Comparison of ENCODE assay signal across 7 cellular contexts in genomic region chr1:1324084-1324523, GRCh38. TPM values are rescaled to one million over a fixed set of nuclear protein-coding genes. Genes with fewer than 3 reads are reported as not detected.
DNase-seq lines count a peak whose midpoint lies in the region; ATAC-seq and TF ChIP-seq lines count a peak whose summit lies in the region.

No MANE protein-coding gene starts in this region.

- H3K27me3 ChIP-seq in right lobe of liver: no peaks in the 10 kb centered on the region
- no peaks in the 10 kb centered on the region for H3K27me3 ChIP-seq in uterus

- H3K4me3 ChIP-seq in right lobe of liver (peak overlapping the region; percentile 99 to 100 (median 100)), uterus (peak overlapping the region; percentile 83 to 98)

- no peak overlapping the region for H3K27ac Mint-ChIP-seq in activated T-helper 2 cell treated with anti-CD3 and anti-CD28 coated beads, Interferon-gamma antibody, Interleukin-2, Interleukin-4, amounts not matched to agents 10 μg/mL and 5 μg/mL and 100 μg/mL, durations not matched to agents 14 hours and 24 hours and 36 hours

- WGBS in right lobe of liver (ENCODE audit: insufficient coverage, low coverage, low lambda C conversion rate, missing lambda C conversion rate): no CpG with 5 or more reads among the region's 41 CpGs

- peak overlapping the region; percentile 90 for H3K4me3 Mint-ChIP-seq in activated T-helper 2 cell treated with anti-CD3 and anti-CD28 coated beads, Interferon-gamma antibody, Interleukin-2, Interleukin-4, amounts not matched to agents 10 μg/mL and 5 μg/mL and 100 μg/mL, durations not matched to agents 14 hours and 24 hours and 36 hours (ENCODE audit: low read depth)

- H3K4me1 Mint-ChIP-seq in activated T-helper 2 cell treated with anti-CD3 and anti-CD28 coated beads, Interferon-gamma antibody, Interleukin-2, Interleukin-4, amounts not matched to agents 10 μg/mL and 5 μg/mL and 100 μg/mL, durations not matched to agents 14 hours and 24 hours and 36 hours (ENCODE audit: low read depth): peaks cover 18% of the 10 kb centered on the region

- H3K36me3 ChIP-seq in right lobe of liver (peaks cover 0 to 17% (median 6%) of the 10 kb centered on the region in 4 donors), uterus (no peaks in the 10 kb centered on the region)

- no peak for DNase-seq in activated T-helper 2 cell treated with anti-CD3 and anti-CD28 coated beads, Interferon-gamma antibody, Interleukin-2, Interleukin-4, amounts not matched to agents 10 μg/mL and 5 μg/mL and 100 μg/mL, durations not matched to agents 14 hours and 24 hours and 36 hours (ENCODE audit: low spot score)
- DNase-seq in right lobe of liver (no peak), uterus (no peak), posterior vena cava (ENCODE audit: low spot score) (no peak), medulla oblongata (ENCODE audit: extremely low spot score) (no peak)

- peak; percentile 27 for ATAC-seq in GM19035 (IDR thresholded peaks at IDR 0.05; ENCODE audit: unreplicated experiment)
- peak; percentile 20 for ATAC-seq in HG02970 (IDR thresholded peaks at IDR 0.05; ENCODE audit: low FRiP score, unreplicated experiment)
- no peak for ATAC-seq in right lobe of liver

- H3K9me3 Mint-ChIP-seq in activated T-helper 2 cell treated with anti-CD3 and anti-CD28 coated beads, Interferon-gamma antibody, Interleukin-2, Interleukin-4, amounts not matched to agents 10 μg/mL and 5 μg/mL and 100 μg/mL, durations not matched to agents 14 hours and 24 hours and 36 hours: no peaks in the 10 kb centered on the region

- H3K27ac ChIP-seq in right lobe of liver (peak overlapping the region; percentile 47 to 82 (median 71)), uterus (peak overlapping the region; percentile 89 to 91)

- no peak for TF ChIP-seq CTCF in right lobe of liver (IDR thresholded peaks at IDR 0.05)
- TF ChIP-seq CTCF in uterus (IDR thresholded peaks at IDR 0.05): no peak

- no peaks in the 10 kb centered on the region for H3K27me3 Mint-ChIP-seq in activated T-helper 2 cell treated with anti-CD3 and anti-CD28 coated beads, Interferon-gamma antibody, Interleukin-2, Interleukin-4, amounts not matched to agents 10 μg/mL and 5 μg/mL and 100 μg/mL, durations not matched to agents 14 hours and 24 hours and 36 hours (ENCODE audit: low read depth)

- intact Hi-C loops in activated T-helper 2 cell treated with anti-CD3 and anti-CD28 coated beads, Interferon-gamma antibody, Interleukin-2, Interleukin-4, amounts not matched to agents 10 μg/mL and 5 μg/mL and 100 μg/mL, durations not matched to agents 14 hours and 24 hours and 36 hours (cut with micrococcal nuclease): loop anchor here (1.0 kb wide), 1 partner anchor 16 kb away; the partner anchor contains the start of gene PUSL1
- intact Hi-C loops in right lobe of liver (cut with DNase I): no loop called here
- intact Hi-C loops in uterus (cut with DNase I; ENCODE audit: low total_unique reads): no loop called here
- intact Hi-C loops in posterior vena cava (cut with DNase I): no loop called here

- peaks cover 24% of the 10 kb centered on the region for H3K36me3 Mint-ChIP-seq in activated T-helper 2 cell treated with anti-CD3 and anti-CD28 coated beads, Interferon-gamma antibody, Interleukin-2, Interleukin-4, amounts not matched to agents 10 μg/mL and 5 μg/mL and 100 μg/mL, durations not matched to agents 14 hours and 24 hours and 36 hours (ENCODE audit: low read depth)

- TF ChIP-seq POLR2A in right lobe of liver (IDR thresholded peaks at IDR 0.05) (no peak), uterus (IDR thresholded peaks at IDR 0.05) (no peak)

- no peaks in the 10 kb centered on the region for H3K9me3 ChIP-seq in right lobe of liver
- H3K9me3 ChIP-seq in uterus: no peaks in the 10 kb centered on the region

- H3K4me1 ChIP-seq in right lobe of liver (peaks cover 0 to 24% (median 0%) of the 10 kb centered on the region in 4 donors), uterus (peaks cover 11 to 60% of the 10 kb centered on the region in 2 donors)

RNA-seq across cellular contexts. Expression of gene INTS11, which starts 0.4 kb away (rescaled TPM):
- total RNA-seq in activated T-helper 2 cell treated with anti-CD3 and anti-CD28 coated beads, Interferon-gamma antibody, Interleukin-2, Interleukin-4, amounts not matched to agents 10 μg/mL and 5 μg/mL and 100 μg/mL, durations not matched to agents 14 hours and 24 hours and 36 hours: 127 and 138 TPM in 2 replicates
- 10 to 100 TPM; 35.1 to 52.4 (median 43.5) TPM for total RNA-seq in right lobe of liver
- total RNA-seq in uterus: 100 to 1,000 TPM in 2 of 4 donors, 10 to 100 TPM in 2; 45.6 to 277 (median 130) TPM
- total RNA-seq in posterior vena cava: 10 to 100 TPM; 61.8 to 65.6 TPM

RNA-seq across cellular contexts. Expression of gene CPTP, which starts 0.5 kb away (rescaled TPM):
- 12.1 and 13.1 TPM in 2 replicates for total RNA-seq in activated T-helper 2 cell treated with anti-CD3 and anti-CD28 coated beads, Interferon-gamma antibody, Interleukin-2, Interleukin-4, amounts not matched to agents 10 μg/mL and 5 μg/mL and 100 μg/mL, durations not matched to agents 14 hours and 24 hours and 36 hours
- total RNA-seq in right lobe of liver: 10 to 100 TPM; 26.9 to 57.7 (median 33.1) TPM
- total RNA-seq in uterus: 10 to 100 TPM in 2 of 4 donors, 1 to 10 TPM in 2; 3.5 to 23.9 (median 16.4) TPM
- total RNA-seq in posterior vena cava: 10 to 100 TPM; 11.6 to 14.1 TPM

RNA-seq across cellular contexts. Expression of gene TAS1R3, which starts 7.0 kb away (rescaled TPM):
- 0.32 and 0.44 TPM in 2 replicates for total RNA-seq in activated T-helper 2 cell treated with anti-CD3 and anti-CD28 coated beads, Interferon-gamma antibody, Interleukin-2, Interleukin-4, amounts not matched to agents 10 μg/mL and 5 μg/mL and 100 μg/mL, durations not matched to agents 14 hours and 24 hours and 36 hours
- total RNA-seq in right lobe of liver (1 to 10 TPM in 2 of 6 experiments, under 1 TPM in 4; 0.10 to 2.7 (median 0.33) TPM), uterus (under 1 TPM in 2 of 4 donors, not detected in 2; 0.14 to 0.34 TPM), posterior vena cava (under 1 TPM in 1 of 2 donors, not detected in 1; 0.09 TPM)

RNA-seq across cellular contexts. Expression of gene PUSL1, which starts 15.7 kb away (rescaled TPM):
- 31.6 and 31.8 TPM in 2 replicates for total RNA-seq in activated T-helper 2 cell treated with anti-CD3 and anti-CD28 coated beads, Interferon-gamma antibody, Interleukin-2, Interleukin-4, amounts not matched to agents 10 μg/mL and 5 μg/mL and 100 μg/mL, durations not matched to agents 14 hours and 24 hours and 36 hours
- 10 to 100 TPM in 2 of 6 experiments, 1 to 10 TPM in 4; 5.6 to 21.6 (median 8.4) TPM for total RNA-seq in right lobe of liver
- 10 to 100 TPM; 14.7 to 34.1 (median 24.3) TPM for total RNA-seq in uterus
- 10 to 100 TPM in 1 of 2 donors, 1 to 10 TPM in 1; 8.3 to 10.5 TPM for total RNA-seq in posterior vena cava

RNA-seq across cellular contexts. Expression of gene ACAP3, which starts 16.4 kb away (rescaled TPM):
- total RNA-seq in activated T-helper 2 cell treated with anti-CD3 and anti-CD28 coated beads, Interferon-gamma antibody, Interleukin-2, Interleukin-4, amounts not matched to agents 10 μg/mL and 5 μg/mL and 100 μg/mL, durations not matched to agents 14 hours and 24 hours and 36 hours: 43.4 and 50.1 TPM in 2 replicates
- total RNA-seq in right lobe of liver (10 to 100 TPM; 20.1 to 28.0 (median 22.0) TPM), uterus (10 to 100 TPM; 11.2 to 98.5 (median 44.0) TPM), posterior vena cava (10 to 100 TPM; 40.9 to 50.9 TPM)

Comparison
In these comparisons a context has a peak if more than half of its experiments do, and no peak if none do; other contexts are left out.
1. ATAC-seq: peak in GM19035 (single experiment) and HG02970 (single experiment); none in right lobe of liver (0 of 4).